1 cellular context compared by ENCODE assay signal in the genomic region with DNA sequence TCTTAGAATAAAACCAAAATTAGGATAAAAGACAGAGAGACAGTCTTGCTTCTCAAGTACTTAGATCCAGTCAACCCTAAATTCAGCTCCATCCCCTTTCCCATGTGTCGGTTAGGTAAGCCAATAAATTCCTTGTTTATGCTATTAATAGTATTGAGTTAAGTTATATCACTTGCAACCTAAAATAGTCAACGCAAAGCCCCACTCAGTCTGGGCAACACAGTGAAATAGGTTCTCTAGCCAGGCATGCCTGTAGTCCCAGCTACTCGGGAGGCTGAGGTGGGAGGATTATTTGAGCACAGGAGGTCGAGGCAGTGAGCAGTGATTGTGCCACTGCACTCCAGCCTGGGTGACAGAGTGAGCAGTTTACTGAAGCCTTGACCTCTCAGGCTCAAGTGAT.
TF ChIP-seq lines count a peak whose summit lies in the region.

No MANE protein-coding gene starts in this region.

TF ChIP-seq in K562, 482 proteins besides CTCF, POLR2A, EP300 and RAD21:
- no peak for TF ChIP-seq ZNF311 (CRISPR knock-in tag; IDR thresholded peaks at IDR 0.05)
- no peak for TF ChIP-seq ZNF830 (CRISPR knock-in tag; IDR thresholded peaks at IDR 0.05)
- TF ChIP-seq, protein P1, sequence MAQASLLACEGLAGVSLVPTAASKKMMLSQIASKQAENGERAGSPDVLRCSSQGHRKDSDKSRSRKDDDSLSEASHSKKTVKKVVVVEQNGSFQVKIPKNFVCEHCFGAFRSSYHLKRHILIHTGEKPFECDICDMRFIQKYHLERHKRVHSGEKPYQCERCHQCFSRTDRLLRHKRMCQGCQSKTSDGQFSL (CRISPR knock-in tag; IDR thresholded peaks at IDR 0.05): no peak
- TF ChIP-seq, protein P1 (tag; IDR thresholded peaks at IDR 0.05): no peak
- no peak for TF ChIP-seq GATA2 (CRISPR knock-in tag; IDR thresholded peaks at IDR 0.05)
- TF ChIP-seq SMARCE1 (IDR thresholded peaks at IDR 0.05): no peak
- TF ChIP-seq, protein P2, sequence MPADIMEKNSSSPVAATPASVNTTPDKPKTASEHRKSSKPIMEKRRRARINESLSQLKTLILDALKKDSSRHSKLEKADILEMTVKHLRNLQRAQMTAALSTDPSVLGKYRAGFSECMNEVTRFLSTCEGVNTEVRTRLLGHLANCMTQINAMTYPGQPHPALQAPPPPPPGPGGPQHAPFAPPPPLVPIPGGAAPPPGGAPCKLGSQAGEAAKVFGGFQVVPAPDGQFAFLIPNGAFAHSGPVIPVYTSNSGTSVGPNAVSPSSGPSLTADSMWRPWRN (IDR thresholded peaks at IDR 0.05; ENCODE audit: low read depth): no peak
- no peak for TF ChIP-seq ILF3 (IDR thresholded peaks at IDR 0.05; ENCODE audit: borderline replicate concordance)
- no peak for TF ChIP-seq ZFP1 (CRISPR knock-in tag; IDR thresholded peaks at IDR 0.05)
- no peak for TF ChIP-seq MTA1 (IDR thresholded peaks at IDR 0.05; ENCODE audit: borderline replicate concordance)
- TF ChIP-seq HMGN3 (IDR thresholded peaks at IDR 0.05; ENCODE audit: borderline replicate concordance, extremely low read depth, insufficient read length, low read depth, low read length): no peak
- TF ChIP-seq PYGO2 (tag; IDR thresholded peaks at IDR 0.05): no peak
- TF ChIP-seq, protein P3, sequence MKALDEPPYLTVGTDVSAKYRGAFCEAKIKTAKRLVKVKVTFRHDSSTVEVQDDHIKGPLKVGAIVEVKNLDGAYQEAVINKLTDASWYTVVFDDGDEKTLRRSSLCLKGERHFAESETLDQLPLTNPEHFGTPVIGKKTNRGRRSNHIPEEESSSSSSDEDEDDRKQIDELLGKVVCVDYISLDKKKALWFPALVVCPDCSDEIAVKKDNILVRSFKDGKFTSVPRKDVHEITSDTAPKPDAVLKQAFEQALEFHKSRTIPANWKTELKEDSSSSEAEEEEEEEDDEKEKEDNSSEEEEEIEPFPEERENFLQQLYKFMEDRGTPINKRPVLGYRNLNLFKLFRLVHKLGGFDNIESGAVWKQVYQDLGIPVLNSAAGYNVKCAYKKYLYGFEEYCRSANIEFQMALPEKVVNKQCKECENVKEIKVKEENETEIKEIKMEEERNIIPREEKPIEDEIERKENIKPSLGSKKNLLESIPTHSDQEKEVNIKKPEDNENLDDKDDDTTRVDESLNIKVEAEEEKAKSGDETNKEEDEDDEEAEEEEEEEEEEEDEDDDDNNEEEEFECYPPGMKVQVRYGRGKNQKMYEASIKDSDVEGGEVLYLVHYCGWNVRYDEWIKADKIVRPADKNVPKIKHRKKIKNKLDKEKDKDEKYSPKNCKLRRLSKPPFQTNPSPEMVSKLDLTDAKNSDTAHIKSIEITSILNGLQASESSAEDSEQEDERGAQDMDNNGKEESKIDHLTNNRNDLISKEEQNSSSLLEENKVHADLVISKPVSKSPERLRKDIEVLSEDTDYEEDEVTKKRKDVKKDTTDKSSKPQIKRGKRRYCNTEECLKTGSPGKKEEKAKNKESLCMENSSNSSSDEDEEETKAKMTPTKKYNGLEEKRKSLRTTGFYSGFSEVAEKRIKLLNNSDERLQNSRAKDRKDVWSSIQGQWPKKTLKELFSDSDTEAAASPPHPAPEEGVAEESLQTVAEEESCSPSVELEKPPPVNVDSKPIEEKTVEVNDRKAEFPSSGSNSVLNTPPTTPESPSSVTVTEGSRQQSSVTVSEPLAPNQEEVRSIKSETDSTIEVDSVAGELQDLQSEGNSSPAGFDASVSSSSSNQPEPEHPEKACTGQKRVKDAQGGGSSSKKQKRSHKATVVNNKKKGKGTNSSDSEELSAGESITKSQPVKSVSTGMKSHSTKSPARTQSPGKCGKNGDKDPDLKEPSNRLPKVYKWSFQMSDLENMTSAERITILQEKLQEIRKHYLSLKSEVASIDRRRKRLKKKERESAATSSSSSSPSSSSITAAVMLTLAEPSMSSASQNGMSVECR (CRISPR knock-in tag; IDR thresholded peaks at IDR 0.05): no peak
- TF ChIP-seq, protein P4, sequence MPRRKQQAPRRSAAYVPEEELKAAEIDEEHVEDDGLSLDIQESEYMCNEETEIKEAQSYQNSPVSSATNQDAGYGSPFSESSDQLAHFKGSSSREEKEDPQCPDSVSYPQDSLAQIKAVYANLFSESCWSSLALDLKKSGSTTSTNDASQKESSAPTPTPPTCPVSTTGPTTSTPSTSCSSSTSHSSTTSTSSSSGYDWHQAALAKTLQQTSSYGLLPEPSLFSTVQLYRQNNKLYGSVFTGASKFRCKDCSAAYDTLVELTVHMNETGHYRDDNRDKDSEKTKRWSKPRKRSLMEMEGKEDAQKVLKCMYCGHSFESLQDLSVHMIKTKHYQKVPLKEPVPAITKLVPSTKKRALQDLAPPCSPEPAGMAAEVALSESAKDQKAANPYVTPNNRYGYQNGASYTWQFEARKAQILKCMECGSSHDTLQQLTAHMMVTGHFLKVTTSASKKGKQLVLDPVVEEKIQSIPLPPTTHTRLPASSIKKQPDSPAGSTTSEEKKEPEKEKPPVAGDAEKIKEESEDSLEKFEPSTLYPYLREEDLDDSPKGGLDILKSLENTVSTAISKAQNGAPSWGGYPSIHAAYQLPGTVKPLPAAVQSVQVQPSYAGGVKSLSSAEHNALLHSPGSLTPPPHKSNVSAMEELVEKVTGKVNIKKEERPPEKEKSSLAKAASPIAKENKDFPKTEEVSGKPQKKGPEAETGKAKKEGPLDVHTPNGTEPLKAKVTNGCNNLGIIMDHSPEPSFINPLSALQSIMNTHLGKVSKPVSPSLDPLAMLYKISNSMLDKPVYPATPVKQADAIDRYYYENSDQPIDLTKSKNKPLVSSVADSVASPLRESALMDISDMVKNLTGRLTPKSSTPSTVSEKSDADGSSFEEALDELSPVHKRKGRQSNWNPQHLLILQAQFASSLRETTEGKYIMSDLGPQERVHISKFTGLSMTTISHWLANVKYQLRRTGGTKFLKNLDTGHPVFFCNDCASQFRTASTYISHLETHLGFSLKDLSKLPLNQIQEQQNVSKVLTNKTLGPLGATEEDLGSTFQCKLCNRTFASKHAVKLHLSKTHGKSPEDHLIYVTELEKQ (CRISPR knock-in tag; IDR thresholded peaks at IDR 0.05): no peak
- TF ChIP-seq HDGF (IDR thresholded peaks at IDR 0.05): no peak
- TF ChIP-seq FOXA1 (IDR thresholded peaks at IDR 0.05; ENCODE audit: borderline replicate concordance): no peak
- no peak for TF ChIP-seq NRF1 (conservative IDR thresholded peaks at IDR 0.05 in 1 of 2, IDR thresholded peaks at IDR 0.05 in 1 of 2)
- TF ChIP-seq, protein P5, sequence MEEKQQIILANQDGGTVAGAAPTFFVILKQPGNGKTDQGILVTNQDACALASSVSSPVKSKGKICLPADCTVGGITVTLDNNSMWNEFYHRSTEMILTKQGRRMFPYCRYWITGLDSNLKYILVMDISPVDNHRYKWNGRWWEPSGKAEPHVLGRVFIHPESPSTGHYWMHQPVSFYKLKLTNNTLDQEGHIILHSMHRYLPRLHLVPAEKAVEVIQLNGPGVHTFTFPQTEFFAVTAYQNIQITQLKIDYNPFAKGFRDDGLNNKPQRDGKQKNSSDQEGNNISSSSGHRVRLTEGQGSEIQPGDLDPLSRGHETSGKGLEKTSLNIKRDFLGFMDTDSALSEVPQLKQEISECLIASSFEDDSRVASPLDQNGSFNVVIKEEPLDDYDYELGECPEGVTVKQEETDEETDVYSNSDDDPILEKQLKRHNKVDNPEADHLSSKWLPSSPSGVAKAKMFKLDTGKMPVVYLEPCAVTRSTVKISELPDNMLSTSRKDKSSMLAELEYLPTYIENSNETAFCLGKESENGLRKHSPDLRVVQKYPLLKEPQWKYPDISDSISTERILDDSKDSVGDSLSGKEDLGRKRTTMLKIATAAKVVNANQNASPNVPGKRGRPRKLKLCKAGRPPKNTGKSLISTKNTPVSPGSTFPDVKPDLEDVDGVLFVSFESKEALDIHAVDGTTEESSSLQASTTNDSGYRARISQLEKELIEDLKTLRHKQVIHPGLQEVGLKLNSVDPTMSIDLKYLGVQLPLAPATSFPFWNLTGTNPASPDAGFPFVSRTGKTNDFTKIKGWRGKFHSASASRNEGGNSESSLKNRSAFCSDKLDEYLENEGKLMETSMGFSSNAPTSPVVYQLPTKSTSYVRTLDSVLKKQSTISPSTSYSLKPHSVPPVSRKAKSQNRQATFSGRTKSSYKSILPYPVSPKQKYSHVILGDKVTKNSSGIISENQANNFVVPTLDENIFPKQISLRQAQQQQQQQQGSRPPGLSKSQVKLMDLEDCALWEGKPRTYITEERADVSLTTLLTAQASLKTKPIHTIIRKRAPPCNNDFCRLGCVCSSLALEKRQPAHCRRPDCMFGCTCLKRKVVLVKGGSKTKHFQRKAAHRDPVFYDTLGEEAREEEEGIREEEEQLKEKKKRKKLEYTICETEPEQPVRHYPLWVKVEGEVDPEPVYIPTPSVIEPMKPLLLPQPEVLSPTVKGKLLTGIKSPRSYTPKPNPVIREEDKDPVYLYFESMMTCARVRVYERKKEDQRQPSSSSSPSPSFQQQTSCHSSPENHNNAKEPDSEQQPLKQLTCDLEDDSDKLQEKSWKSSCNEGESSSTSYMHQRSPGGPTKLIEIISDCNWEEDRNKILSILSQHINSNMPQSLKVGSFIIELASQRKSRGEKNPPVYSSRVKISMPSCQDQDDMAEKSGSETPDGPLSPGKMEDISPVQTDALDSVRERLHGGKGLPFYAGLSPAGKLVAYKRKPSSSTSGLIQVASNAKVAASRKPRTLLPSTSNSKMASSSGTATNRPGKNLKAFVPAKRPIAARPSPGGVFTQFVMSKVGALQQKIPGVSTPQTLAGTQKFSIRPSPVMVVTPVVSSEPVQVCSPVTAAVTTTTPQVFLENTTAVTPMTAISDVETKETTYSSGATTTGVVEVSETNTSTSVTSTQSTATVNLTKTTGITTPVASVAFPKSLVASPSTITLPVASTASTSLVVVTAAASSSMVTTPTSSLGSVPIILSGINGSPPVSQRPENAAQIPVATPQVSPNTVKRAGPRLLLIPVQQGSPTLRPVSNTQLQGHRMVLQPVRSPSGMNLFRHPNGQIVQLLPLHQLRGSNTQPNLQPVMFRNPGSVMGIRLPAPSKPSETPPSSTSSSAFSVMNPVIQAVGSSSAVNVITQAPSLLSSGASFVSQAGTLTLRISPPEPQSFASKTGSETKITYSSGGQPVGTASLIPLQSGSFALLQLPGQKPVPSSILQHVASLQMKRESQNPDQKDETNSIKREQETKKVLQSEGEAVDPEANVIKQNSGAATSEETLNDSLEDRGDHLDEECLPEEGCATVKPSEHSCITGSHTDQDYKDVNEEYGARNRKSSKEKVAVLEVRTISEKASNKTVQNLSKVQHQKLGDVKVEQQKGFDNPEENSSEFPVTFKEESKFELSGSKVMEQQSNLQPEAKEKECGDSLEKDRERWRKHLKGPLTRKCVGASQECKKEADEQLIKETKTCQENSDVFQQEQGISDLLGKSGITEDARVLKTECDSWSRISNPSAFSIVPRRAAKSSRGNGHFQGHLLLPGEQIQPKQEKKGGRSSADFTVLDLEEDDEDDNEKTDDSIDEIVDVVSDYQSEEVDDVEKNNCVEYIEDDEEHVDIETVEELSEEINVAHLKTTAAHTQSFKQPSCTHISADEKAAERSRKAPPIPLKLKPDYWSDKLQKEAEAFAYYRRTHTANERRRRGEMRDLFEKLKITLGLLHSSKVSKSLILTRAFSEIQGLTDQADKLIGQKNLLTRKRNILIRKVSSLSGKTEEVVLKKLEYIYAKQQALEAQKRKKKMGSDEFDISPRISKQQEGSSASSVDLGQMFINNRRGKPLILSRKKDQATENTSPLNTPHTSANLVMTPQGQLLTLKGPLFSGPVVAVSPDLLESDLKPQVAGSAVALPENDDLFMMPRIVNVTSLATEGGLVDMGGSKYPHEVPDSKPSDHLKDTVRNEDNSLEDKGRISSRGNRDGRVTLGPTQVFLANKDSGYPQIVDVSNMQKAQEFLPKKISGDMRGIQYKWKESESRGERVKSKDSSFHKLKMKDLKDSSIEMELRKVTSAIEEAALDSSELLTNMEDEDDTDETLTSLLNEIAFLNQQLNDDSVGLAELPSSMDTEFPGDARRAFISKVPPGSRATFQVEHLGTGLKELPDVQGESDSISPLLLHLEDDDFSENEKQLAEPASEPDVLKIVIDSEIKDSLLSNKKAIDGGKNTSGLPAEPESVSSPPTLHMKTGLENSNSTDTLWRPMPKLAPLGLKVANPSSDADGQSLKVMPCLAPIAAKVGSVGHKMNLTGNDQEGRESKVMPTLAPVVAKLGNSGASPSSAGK (IDR thresholded peaks at IDR 0.05): no peak
